ENCODE assay signal across 8 cellular contexts in genomic region chr1:21573971-21574458, GRCh38.
DNase-seq lines count a peak whose midpoint lies in the region; ATAC-seq and TF ChIP-seq lines count a peak whose summit lies in the region.

No MANE protein-coding gene starts in this region.

- H3K9me3 ChIP-seq in WERI-Rb-1 (ENCODE audit: severe bottlenecking) (no peaks in the 10 kb centered on the region), osteoblast (ENCODE audit: low read depth, low read length) (peaks cover 2% of the 10 kb centered on the region)

- no peak for ATAC-seq in GM19463 (IDR thresholded peaks at IDR 0.05; ENCODE audit: unreplicated experiment)

- H3K4me2 ChIP-seq in osteoblast (ENCODE audit: insufficient read depth, low read length), result peak overlapping the region; percentile 10

- H3K27ac ChIP-seq in WERI-Rb-1 (no peak overlapping the region), osteoblast (ENCODE audit: low read depth, low read length) (no peak overlapping the region)

- no peaks in the 10 kb centered on the region for H3K79me2 ChIP-seq in osteoblast (ENCODE audit: insufficient read depth, low read length)

- H3K4me3 Mint-ChIP-seq in activated CD4-positive, alpha-beta T cell treated with anti-CD3 and anti-CD28 coated beads, Interleukin-2, amount 10 ng/mL, durations not matched to agents 24 days and 14 days, result no peak overlapping the region

- H3K36me3 Mint-ChIP-seq in activated CD4-positive, alpha-beta T cell treated with anti-CD3 and anti-CD28 coated beads, Interleukin-2, amount 10 ng/mL, durations not matched to agents 24 days and 14 days (ENCODE audit: low read depth), result no peaks in the 10 kb centered on the region

- no peaks in the 10 kb centered on the region for H3K36me3 ChIP-seq in WERI-Rb-1
- H3K36me3 ChIP-seq in osteoblast (ENCODE audit: insufficient read depth, low read length), result no peaks in the 10 kb centered on the region

- intact Hi-C loops in activated CD4-positive, alpha-beta T cell treated with anti-CD3 and anti-CD28 coated beads, Interleukin-2, amount 10 ng/mL, durations not matched to agents 24 days and 14 days (cut with micrococcal nuclease), result no loop called here

- H3K27me3 ChIP-seq in WERI-Rb-1 (ENCODE audit: insufficient read depth, low read depth, severe bottlenecking), result no peaks in the 10 kb centered on the region
- no peaks in the 10 kb centered on the region for H3K27me3 ChIP-seq in osteoblast (ENCODE audit: insufficient read depth, low read length)

- H3K4me1 ChIP-seq in osteoblast (ENCODE audit: insufficient read depth, low read length), result peaks cover 15% of the 10 kb centered on the region

- no peaks in the 10 kb centered on the region for H3K9me3 Mint-ChIP-seq in activated CD4-positive, alpha-beta T cell treated with anti-CD3 and anti-CD28 coated beads, Interleukin-2, amount 10 ng/mL, durations not matched to agents 24 days and 14 days

- peaks cover 4% of the 10 kb centered on the region for H3K27me3 Mint-ChIP-seq in activated CD4-positive, alpha-beta T cell treated with anti-CD3 and anti-CD28 coated beads, Interleukin-2, amount 10 ng/mL, durations not matched to agents 24 days and 14 days

- H3K27ac Mint-ChIP-seq in activated CD4-positive, alpha-beta T cell treated with anti-CD3 and anti-CD28 coated beads, Interleukin-2, amount 10 ng/mL, durations not matched to agents 24 days and 14 days, result no peak overlapping the region

- peak; percentile 78 for TF ChIP-seq CTCF in WERI-Rb-1 (IDR thresholded peaks at IDR 0.05; ENCODE audit: low read depth, low read length)
- peak; percentile 72 for TF ChIP-seq CTCF in foreskin fibroblast (IDR thresholded peaks at IDR 0.05; ENCODE audit: low read depth, low read length)
- TF ChIP-seq CTCF in osteoblast (IDR thresholded peaks at IDR 0.05; ENCODE audit: extremely low read depth, low read depth, low read length), result peak; percentile 70

- H3K4me1 Mint-ChIP-seq in activated CD4-positive, alpha-beta T cell treated with anti-CD3 and anti-CD28 coated beads, Interleukin-2, amount 10 ng/mL, durations not matched to agents 24 days and 14 days, result no peaks in the 10 kb centered on the region

- H2AFZ ChIP-seq in osteoblast (ENCODE audit: low read length), result no peak overlapping the region

- H3K4me3 ChIP-seq in WERI-Rb-1 (ENCODE audit: low read depth, low read length) (no peak overlapping the region), foreskin fibroblast (ENCODE audit: low read depth in 1 of 2, low read length in 2 of 2) (no peak overlapping the region), osteoblast (ENCODE audit: insufficient read depth, low read length) (no peak overlapping the region)

- peak; percentile 69 for DNase-seq in activated CD4-positive, alpha-beta T cell treated with anti-CD3 and anti-CD28 coated beads, Interleukin-2, amount 10 ng/mL, durations not matched to agents 24 days and 14 days
- no peak for DNase-seq in activated CD4-positive, alpha-beta T cell treated with anti-CD3 and anti-CD28 coated beads for 1 hour
- DNase-seq in NCI-H1694 treated with DMSO at 0.1 percent for 48 hours (lab: John Stamatoyannopoulos, UW) (peak; percentile 73), WERI-Rb-1 (peak; percentile 82), foreskin fibroblast (peak; percentile 39 to 79), osteoblast (ENCODE audit: insufficient read length, low spot score, missing footprints) (peak; percentile 89), CD1c-positive myeloid dendritic cell (ENCODE audit: extremely low spot score) (no peak)

- H4K20me1 ChIP-seq in osteoblast (ENCODE audit: insufficient read depth, low read length), result peaks cover 3% of the 10 kb centered on the region

Comparison
In these comparisons a context has a peak if more than half of its experiments do, and no peak if none do; other contexts are left out.
1. DNase-seq: peak in activated CD4-positive, alpha-beta T cell treated with anti-CD3 and anti-CD28 coated beads, Interleukin-2, amount 10 ng/mL, durations not matched to agents 24 days and 14 days (single experiment), NCI-H1694 treated with DMSO at 0.1 percent for 48 hours (single experiment), WERI-Rb-1 (single experiment), foreskin fibroblast (2 of 2) and osteoblast (single experiment); none in activated CD4-positive, alpha-beta T cell treated with anti-CD3 and anti-CD28 coated beads for 1 hour (single experiment) and CD1c-positive myeloid dendritic cell (single experiment).
2. Peak in every context shown above with its lines, with median percentiles within 50 percentile points of each other: CTCF ChIP-seq.